In genomic region chr17:82287849-82288601, GRCh38 we compare ENCODE assay signal across 9 cellular contexts. TPM values are rescaled to one million over a fixed set of nuclear protein-coding genes. Genes with fewer than 3 reads are reported as not detected.
DNase-seq lines count a peak whose midpoint lies in the region; ATAC-seq and TF ChIP-seq lines count a peak whose summit lies in the region.
"Had no signal": no experiment of that assay in that cellular context is flagged by ENCODE, and none has a peak within 500 bp of the region (broad histone marks: within the 10 kb centered on the region; RNA-seq: fewer than 3 reads in every experiment).

No MANE protein-coding gene starts in this region.

- no peaks in the 10 kb centered on the region for H3K36me3 Mint-ChIP-seq in dendritic cell treated with granulocyte-macrophage colony-stimulating factor and Interleukin-4, amounts not matched to agents 40 ng/mL and 50 ng/mL, for 4 days (ENCODE audit: low read depth)
- no peaks in the 10 kb centered on the region for H3K36me3 Mint-ChIP-seq in osteocyte (ENCODE audit: unreplicated experiment)

- peaks cover 30% of the 10 kb centered on the region for H3K4me1 Mint-ChIP-seq in dendritic cell treated with granulocyte-macrophage colony-stimulating factor and Interleukin-4, amounts not matched to agents 40 ng/mL and 50 ng/mL, for 4 days (ENCODE audit: low read depth)
- peaks cover 35% of the 10 kb centered on the region for H3K4me1 Mint-ChIP-seq in osteocyte (ENCODE audit: unreplicated experiment)

- peak overlapping the region; percentile 70 for H3K27ac Mint-ChIP-seq in dendritic cell treated with granulocyte-macrophage colony-stimulating factor and Interleukin-4, amounts not matched to agents 40 ng/mL and 50 ng/mL, for 4 days
- peak overlapping the region; percentile 76 for H3K27ac Mint-ChIP-seq in osteocyte (ENCODE audit: unreplicated experiment)

- no peak for TF ChIP-seq CTCF in osteocyte (IDR thresholded peaks at IDR 0.05)

- no peak for ATAC-seq in HG03139 (IDR thresholded peaks at IDR 0.05; ENCODE audit: unreplicated experiment)

- DNase-seq in DMS153 treated with DMSO at 0.1 percent for 48 hours (lab: John Stamatoyannopoulos, UW; ENCODE audit: unreplicated experiment) (peak; percentile 98), NCI-H2171 (lab: John Stamatoyannopoulos, UW) (peak; percentile 96), osteocyte (ENCODE audit: extremely low spot score, unreplicated experiment) (no peak), NCI-H1092 (lab: John Stamatoyannopoulos, UW) (no peak), T-helper 2 cell (no peak)
- no peak for DNase-seq in stimulated activated CD8-positive, alpha-beta memory T cell treated with anti-CD3 and anti-CD28 coated beads, Interleukin-4, amount 100 ng/mL, for 48 hours
- DNase-seq: activated T-cell treated with anti-CD3 and anti-CD28 coated beads for 4 hours had no signal

- no peak overlapping the region for H3K4me3 Mint-ChIP-seq in dendritic cell treated with granulocyte-macrophage colony-stimulating factor and Interleukin-4, amounts not matched to agents 40 ng/mL and 50 ng/mL, for 4 days
- no peak overlapping the region for H3K4me3 Mint-ChIP-seq in osteocyte (ENCODE audit: unreplicated experiment)

- H3K9me3 Mint-ChIP-seq in dendritic cell treated with granulocyte-macrophage colony-stimulating factor and Interleukin-4, amounts not matched to agents 40 ng/mL and 50 ng/mL, for 4 days: no peaks in the 10 kb centered on the region
- no peaks in the 10 kb centered on the region for H3K9me3 Mint-ChIP-seq in osteocyte (ENCODE audit: unreplicated experiment)

- peaks cover 14% of the 10 kb centered on the region for H3K27me3 Mint-ChIP-seq in dendritic cell treated with granulocyte-macrophage colony-stimulating factor and Interleukin-4, amounts not matched to agents 40 ng/mL and 50 ng/mL, for 4 days
- H3K27me3 Mint-ChIP-seq in osteocyte (ENCODE audit: unreplicated experiment): no peaks in the 10 kb centered on the region

- intact Hi-C loops in dendritic cell treated with granulocyte-macrophage colony-stimulating factor and Interleukin-4, amounts not matched to agents 40 ng/mL and 50 ng/mL, for 4 days (cut with micrococcal nuclease): no loop called here

RNA-seq across cellular contexts. Expression of gene CSNK1D, which starts 14.5 kb away (rescaled TPM):
- 118 and 124 TPM in 2 replicates for total RNA-seq in osteocyte

RNA-seq across cellular contexts. Expression of gene CD7, which starts 29.4 kb away (rescaled TPM):
- total RNA-seq in osteocyte: 1.0 TPM in 2 replicates

RNA-seq across cellular contexts. Expression of gene SECTM1, which starts 45.5 kb away (rescaled TPM):
- total RNA-seq in osteocyte: 24.1 and 28.6 TPM in 2 replicates

RNA-seq across cellular contexts. Expression of gene SLC16A3, which starts 59.2 kb away (rescaled TPM):
- total RNA-seq in osteocyte: 12.9 and 18.1 TPM in 2 replicates

Comparison
In these comparisons a context has a peak if more than half of its experiments do, and no peak if none do; other contexts are left out.
1. DNase-seq: peak in DMS153 treated with DMSO at 0.1 percent for 48 hours (single experiment) and NCI-H2171 (single experiment); none in osteocyte (single experiment), stimulated activated CD8-positive, alpha-beta memory T cell treated with anti-CD3 and anti-CD28 coated beads, Interleukin-4, amount 100 ng/mL, for 48 hours (single experiment), NCI-H1092 (single experiment) and T-helper 2 cell (0 of 5).